Comparison of ENCODE assay signal across 11 cellular contexts in genomic region chrX:66200050-66200664, GRCh38. TPM values are rescaled to one million over a fixed set of nuclear protein-coding genes. Genes with fewer than 3 reads are reported as not detected.
DNase-seq lines count a peak whose midpoint lies in the region; ATAC-seq and TF ChIP-seq lines count a peak whose summit lies in the region.
"Had no signal": no experiment of that assay in that cellular context is flagged by ENCODE, and none has a peak within 500 bp of the region (broad histone marks: within the 10 kb centered on the region; RNA-seq: fewer than 3 reads in every experiment).

No MANE protein-coding gene starts in this region.

- intact Hi-C loops in transverse colon (cut with DNase I; ENCODE audit: low total_unique reads), result no loop called here

- H3K4me1 ChIP-seq in transverse colon, result peaks cover 0 to 14% (median 2%) of the 10 kb centered on the region in 4 donors

- no peaks in the 10 kb centered on the region for H3K36me3 ChIP-seq in transverse colon

- H3K4me3 ChIP-seq in transverse colon, result no peak overlapping the region
- H3K4me3 ChIP-seq: skin epidermis had no signal

- peak; percentile 71 for ATAC-seq in HG02610 (IDR thresholded peaks at IDR 0.05; ENCODE audit: unreplicated experiment)

- H3K27ac ChIP-seq in transverse colon, result peak overlapping the region; percentile 61 to 75 (median 68)
- H3K27ac ChIP-seq: skin epidermis had no signal

- in situ Hi-C loops in transverse colon (cut with MboI; ENCODE audit: low pct_ligation_motif_present in 1 of 4, low pct_unique_long_range_greater_than_20kb in 1 of 4, low sequenced_read_pairs in 3 of 4), result no loop called here

- WGBS in transverse colon (ENCODE audit: low coverage in 1 of 2), 2 donors, result 64% methylated on average over 4 of the region's 4 CpGs; no CpG with 5 or more reads in 1 of the 2 donors

- no peak for TF ChIP-seq POLR2A in transverse colon (IDR thresholded peaks at IDR 0.05)

- peak; percentile 2 for DNase-seq in stimulated activated CD4-positive, alpha-beta T cell treated with anti-CD3 and anti-CD28 coated beads, Interleukin-15, amount 100 ng/mL, for 24 hours
- DNase-seq in stimulated activated CD4-positive, alpha-beta T cell treated with anti-CD3 and anti-CD28 coated beads, Interleukin-4, amount 100 ng/mL, for 4 hours, result no peak
- peak; percentile 2 for DNase-seq in NCI-H460 (ENCODE audit: extremely low read depth, low read depth)
- DNase-seq in transverse colon, result no peak
- DNase-seq in GOT3 (lab: John Stamatoyannopoulos, UW), result no peak
- DNase-seq in iPS-NIHi7 (ENCODE audit: extremely low spot score), result no peak
- no peak for DNase-seq in NCI-H1105 (lab: John Stamatoyannopoulos, UW)
- DNase-seq: NCI-H1417 had no signal

- no peak for TF ChIP-seq EP300 in transverse colon (IDR thresholded peaks at IDR 0.05; ENCODE audit: low read depth)

- no peaks in the 10 kb centered on the region for H3K9me3 ChIP-seq in transverse colon

- H3K27me3 ChIP-seq in transverse colon, result no peaks in the 10 kb centered on the region

- no peak for TF ChIP-seq CTCF in transverse colon (IDR thresholded peaks at IDR 0.05)

RNA-seq across cellular contexts. Expression of gene HEPH, which starts 36.1 kb away (rescaled TPM):
- 0.02 TPM in 1 of 2 replicates, not detected in the other for total RNA-seq in NCI-H460 (2014; rRNA removed; shearing (Covaris generic))
- polyA plus RNA-seq in NCI-H460 (2014; cell fraction: nucleus; rRNA removed), result not detected in 2 replicates
- 100 to 1,000 TPM; 114 to 205 (median 155) TPM for total RNA-seq in transverse colon
- total RNA-seq: G401 had no signal

Comparison
In these comparisons a context has a peak if more than half of its experiments do, and no peak if none do; other contexts are left out.
1. DNase-seq: peak in stimulated activated CD4-positive, alpha-beta T cell treated with anti-CD3 and anti-CD28 coated beads, Interleukin-15, amount 100 ng/mL, for 24 hours (single experiment) and NCI-H460 (single experiment); none in stimulated activated CD4-positive, alpha-beta T cell treated with anti-CD3 and anti-CD28 coated beads, Interleukin-4, amount 100 ng/mL, for 4 hours (0 of 2), transverse colon (single experiment), GOT3 (single experiment), iPS-NIHi7 (single experiment) and NCI-H1105 (single experiment).
2. RNA of gene HEPH, which starts 36.1 kb away (total RNA-seq): 114 to 205 TPM in transverse colon; 0.02 TPM in NCI-H460; every median in the first group is over 100 times any median in the second.